In genomic region chr1:5705751-5706150, GRCh38 we compare ENCODE assay signal across 31 cellular contexts.
"Had no signal": no experiment of that assay in that cellular context is flagged by ENCODE, and none has a peak within 500 bp of the region (broad histone marks: within the 10 kb centered on the region; RNA-seq: fewer than 3 reads in every experiment).

No MANE protein-coding gene starts in this region.

- H3K4me3 Mint-ChIP-seq: activated CD4-positive, alpha-beta memory T cell treated with anti-CD3 and anti-CD28 coated beads, Interleukin-2, amount 10 ng/mL, durations not matched to agents 7 days and 5 days; activated CD4-positive, alpha-beta T cell treated with anti-CD3 and anti-CD28 coated beads for 36 hours; activated CD4-positive, alpha-beta T cell treated with anti-CD3 and anti-CD28 coated beads, Interleukin-2, amount 10 ng/mL, durations not matched to agents 24 days and 14 days; activated naive CD4-positive, alpha-beta T cell treated with anti-CD3 and anti-CD28 coated beads, Interleukin-2, amount 10 ng/mL, durations not matched to agents 7 days and 5 days; activated naive CD8-positive, alpha-beta T cell treated with anti-CD3 and anti-CD28 coated beads, Interleukin-2, amount 10 ng/mL, durations not matched to agents 7 days and 5 days; activated T-cell treated with anti-CD3 and anti-CD28 coated beads, Interleukin-2, amount 50 U/mL, for 24 hours; activated T-helper 1 cell treated with anti-CD3 and anti-CD28 coated beads, Interleukin-12 subunit alpha, Interleukin-12 subunit beta, Interleukin-2, Interleukin-4 antibody, amounts not matched to agents 30 ng/mL and 10 ng/mL and 1 ng/mL, durations not matched to agents 14 hours and 24 hours and 36 hours; brain; dendritic cell treated with granulocyte-macrophage colony-stimulating factor and Interleukin-4, amounts not matched to agents 40 ng/mL and 50 ng/mL, for 4 days; endodermal cell had no signal

- ATAC-seq: activated CD4-positive, alpha-beta T cell treated with anti-CD3 and anti-CD28 coated beads for 36 hours; activated naive CD4-positive, alpha-beta T cell treated with anti-CD3 and anti-CD28 coated beads, Interleukin-2, amount 50 U/mL, for 72 hours; esophagus mucosa; heart left ventricle had no signal

- DNase-seq: activated CD4-positive, alpha-beta memory T cell treated with anti-CD3 and anti-CD28 coated beads, Interleukin-2, amount 10 ng/mL, durations not matched to agents 7 days and 5 days; activated CD4-positive, alpha-beta T cell treated with anti-CD3 and anti-CD28 coated beads for 36 hours; activated CD4-positive, alpha-beta T cell treated with anti-CD3 and anti-CD28 coated beads, Interleukin-2, amount 10 ng/mL, durations not matched to agents 24 days and 14 days; activated CD4-positive, alpha-beta T cell treated with anti-CD3 and anti-CD28 coated beads, Interleukin-2, amount 50 U/mL, for 4 hours; activated CD4-positive, CD25-positive, alpha-beta regulatory T cell; activated CD4-positive, CD25-positive, alpha-beta regulatory T cell treated with anti-CD3 and anti-CD28 coated beads, Interleukin-2, amount 50 U/mL, for 72 hours; activated CD8-positive, alpha-beta memory T cell treated with anti-CD3 and anti-CD28 coated beads, Interleukin-2, amount 50 U/mL, for 48 hours; activated gamma-delta T cell; activated naive CD4-positive, alpha-beta T cell; activated naive CD4-positive, alpha-beta T cell treated with anti-CD3 and anti-CD28 coated beads, Interleukin-2, amount 10 ng/mL, durations not matched to agents 7 days and 5 days; activated naive CD8-positive, alpha-beta T cell treated with anti-CD3 and anti-CD28 coated beads, Interleukin-2, amount 10 ng/mL, durations not matched to agents 7 days and 5 days; activated T-cell treated with anti-CD3 and anti-CD28 coated beads for 4 hours; activated T-cell treated with anti-CD3 and anti-CD28 coated beads, Interleukin-2, amount 50 U/mL, for 24 hours; central memory CD4-positive, alpha-beta T cell; cerebellar nuclear complex; effector memory CD4-positive, alpha-beta T cell; endodermal cell; foreskin fibroblast; glutamatergic neuron; heart left ventricle; T-helper 2 cell had no signal

- H3K4me3 ChIP-seq: ascending aorta, breast epithelium, cardiac muscle cell, coronary artery, dorsolateral prefrontal cortex, heart left ventricle had no signal

- H3K36me3 Mint-ChIP-seq: activated naive CD4-positive, alpha-beta T cell treated with anti-CD3 and anti-CD28 coated beads, Interleukin-2, amount 10 ng/mL, durations not matched to agents 7 days and 5 days; activated naive CD4-positive, alpha-beta T cell treated with anti-CD3 and anti-CD28 coated beads, Interleukin-2, amount 50 U/mL, for 72 hours; activated naive CD8-positive, alpha-beta T cell treated with anti-CD3 and anti-CD28 coated beads, Interleukin-2, amount 10 ng/mL, durations not matched to agents 7 days and 5 days; brain had no signal

- H3K4me1 Mint-ChIP-seq: activated CD4-positive, alpha-beta memory T cell treated with anti-CD3 and anti-CD28 coated beads, Interleukin-2, amount 10 ng/mL, durations not matched to agents 7 days and 5 days; activated CD4-positive, alpha-beta T cell treated with anti-CD3 and anti-CD28 coated beads for 36 hours; activated CD4-positive, alpha-beta T cell treated with anti-CD3 and anti-CD28 coated beads, Interleukin-2, amount 10 ng/mL, durations not matched to agents 24 days and 14 days; activated naive CD4-positive, alpha-beta T cell treated with anti-CD3 and anti-CD28 coated beads, Interleukin-2, amount 10 ng/mL, durations not matched to agents 7 days and 5 days; activated naive CD8-positive, alpha-beta T cell treated with anti-CD3 and anti-CD28 coated beads, Interleukin-2, amount 10 ng/mL, durations not matched to agents 7 days and 5 days; endodermal cell had no signal

- H3K36me3 ChIP-seq: ascending aorta, breast epithelium, cardiac muscle cell, heart left ventricle had no signal

- H3K4me1 ChIP-seq: ascending aorta, breast epithelium, heart left ventricle had no signal

- H3K27me3 ChIP-seq: ascending aorta, cardiac muscle cell, heart left ventricle had no signal

- H3K27me3 Mint-ChIP-seq: activated CD4-positive, alpha-beta memory T cell treated with anti-CD3 and anti-CD28 coated beads, Interleukin-2, amount 10 ng/mL, durations not matched to agents 7 days and 5 days; activated CD4-positive, alpha-beta T cell treated with anti-CD3 and anti-CD28 coated beads for 36 hours; activated CD4-positive, alpha-beta T cell treated with anti-CD3 and anti-CD28 coated beads, Interleukin-2, amount 10 ng/mL, durations not matched to agents 24 days and 14 days; activated T-cell treated with anti-CD3 and anti-CD28 coated beads, Interleukin-2, amount 50 U/mL, for 24 hours; dendritic cell treated with granulocyte-macrophage colony-stimulating factor and Interleukin-4, amounts not matched to agents 40 ng/mL and 50 ng/mL, for 4 days had no signal

- H3K9me3 ChIP-seq: ascending aorta, heart left ventricle had no signal

- H3K27ac Mint-ChIP-seq: activated CD4-positive, alpha-beta memory T cell treated with anti-CD3 and anti-CD28 coated beads, Interleukin-2, amount 10 ng/mL, durations not matched to agents 7 days and 5 days; activated CD4-positive, alpha-beta T cell treated with anti-CD3 and anti-CD28 coated beads for 36 hours; activated CD4-positive, alpha-beta T cell treated with anti-CD3 and anti-CD28 coated beads, Interleukin-2, amount 10 ng/mL, durations not matched to agents 24 days and 14 days; activated naive CD4-positive, alpha-beta T cell treated with anti-CD3 and anti-CD28 coated beads, Interleukin-2, amount 10 ng/mL, durations not matched to agents 7 days and 5 days; activated naive CD4-positive, alpha-beta T cell treated with anti-CD3 and anti-CD28 coated beads, Interleukin-2, amount 50 U/mL, for 72 hours; activated naive CD8-positive, alpha-beta T cell treated with anti-CD3 and anti-CD28 coated beads, Interleukin-2, amount 10 ng/mL, durations not matched to agents 7 days and 5 days; activated T-cell treated with anti-CD3 and anti-CD28 coated beads, Interleukin-2, amount 50 U/mL, for 24 hours; activated T-helper 1 cell treated with anti-CD3 and anti-CD28 coated beads, Interleukin-12 subunit alpha, Interleukin-12 subunit beta, Interleukin-2, Interleukin-4 antibody, amounts not matched to agents 30 ng/mL and 10 ng/mL and 1 ng/mL, durations not matched to agents 14 hours and 24 hours and 36 hours; brain; dendritic cell treated with granulocyte-macrophage colony-stimulating factor and Interleukin-4, amounts not matched to agents 40 ng/mL and 50 ng/mL, for 4 days; endodermal cell had no signal

- H3K9me3 Mint-ChIP-seq: activated CD4-positive, alpha-beta memory T cell treated with anti-CD3 and anti-CD28 coated beads, Interleukin-2, amount 10 ng/mL, durations not matched to agents 7 days and 5 days; activated CD4-positive, alpha-beta T cell treated with anti-CD3 and anti-CD28 coated beads, Interleukin-2, amount 10 ng/mL, durations not matched to agents 24 days and 14 days; activated naive CD4-positive, alpha-beta T cell treated with anti-CD3 and anti-CD28 coated beads, Interleukin-2, amount 10 ng/mL, durations not matched to agents 7 days and 5 days; activated naive CD4-positive, alpha-beta T cell treated with anti-CD3 and anti-CD28 coated beads, Interleukin-2, amount 50 U/mL, for 72 hours; activated naive CD8-positive, alpha-beta T cell treated with anti-CD3 and anti-CD28 coated beads, Interleukin-2, amount 10 ng/mL, durations not matched to agents 7 days and 5 days; activated T-cell treated with anti-CD3 and anti-CD28 coated beads, Interleukin-2, amount 50 U/mL, for 24 hours; activated T-helper 1 cell treated with anti-CD3 and anti-CD28 coated beads, Interleukin-12 subunit alpha, Interleukin-12 subunit beta, Interleukin-2, Interleukin-4 antibody, amounts not matched to agents 30 ng/mL and 10 ng/mL and 1 ng/mL, durations not matched to agents 14 hours and 24 hours and 36 hours; endodermal cell had no signal

- H3K27ac ChIP-seq: ascending aorta, breast epithelium, cardiac muscle cell, coronary artery, dorsolateral prefrontal cortex, heart left ventricle had no signal
